Comparison of ENCODE assay signal across 8 cellular contexts in the genomic region with DNA sequence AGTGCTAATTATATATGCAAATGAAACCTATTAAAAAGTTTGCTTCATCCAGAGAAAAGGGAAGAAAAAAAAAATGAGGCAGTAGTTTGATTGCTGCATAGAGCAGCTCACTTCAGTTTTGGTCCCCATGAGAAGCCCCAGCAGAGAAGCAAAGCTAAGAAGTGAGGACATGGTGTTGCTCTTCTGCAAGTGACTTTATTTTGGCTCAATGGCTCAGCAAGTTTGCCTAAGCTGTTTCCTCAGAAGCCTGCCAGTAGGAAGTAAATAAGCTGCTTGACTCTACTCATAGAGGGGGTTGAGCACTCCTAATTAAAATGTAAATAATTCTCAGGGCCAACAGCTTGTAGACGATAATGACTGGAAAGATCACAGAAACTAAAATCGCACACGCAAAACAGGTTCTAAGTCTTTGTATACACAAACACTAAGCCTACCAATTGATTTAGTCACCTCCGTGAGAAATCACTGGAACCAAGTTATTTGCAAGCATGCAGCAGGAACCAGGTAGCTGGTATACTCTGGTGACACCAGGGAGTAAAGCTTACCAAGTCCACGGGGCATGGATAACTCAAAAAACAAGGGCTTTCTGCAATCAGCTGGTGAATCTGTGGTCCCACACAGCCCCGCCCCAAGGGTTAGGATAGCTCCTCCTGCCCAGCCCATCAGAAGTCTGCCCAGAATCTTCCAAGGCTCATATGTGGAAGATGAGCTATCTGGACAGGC. TPM values are rescaled to one million over a fixed set of nuclear protein-coding genes. Genes with fewer than 3 reads are reported as not detected.
DNase-seq lines count a peak whose midpoint lies in the region; ATAC-seq, FAIRE-seq and TF ChIP-seq lines count a peak whose summit lies in the region.

No MANE protein-coding gene starts in this region.

- no peaks in the 10 kb centered on the region for H3K27me3 ChIP-seq in GM12878 (replicated peaks in 1 of 2; ENCODE audit: control insufficient read depth in 2 of 2, insufficient read depth in 2 of 2, low read length in 1 of 2)

- no peak overlapping the region for H3K9ac ChIP-seq in GM12878 (ENCODE audit: control insufficient read depth, insufficient read depth, low read length)

- no peak for FAIRE-seq in GM12878 (lab: Jason Lieb, UNC)

- DNase-seq in Ammon's horn (ENCODE audit: low spot score) (peak; percentile 23), GM12878 (ENCODE audit: low read depth, low spot score) (no peak), HuH-7.5 (ENCODE audit: low spot score) (no peak)
- DNase-seq in natural killer cell treated with Interleukin-12 subunit alpha and Interleukin-12 subunit beta and Interleukin-15 and Interleukin-18, amount 100 ng/mL, for 72 hours (ENCODE audit: low spot score) = no peak
- no peak for DNase-seq in NK-92 treated with Interleukin-12 subunit alpha and Interleukin-12 subunit beta, amount 100 ng/mL, for 24 hours (lab: John Stamatoyannopoulos, UW)

- no peak for TF ChIP-seq POLR2A in GM12878 (IDR thresholded peaks at IDR 0.05; ENCODE audit: low read depth, low read length)

- peaks cover 0 to 3% of the 10 kb centered on the region in 2 donors for H3K27me3 Mint-ChIP-seq in natural killer cell treated with Interleukin-12 subunit alpha and Interleukin-12 subunit beta and Interleukin-15 and Interleukin-18, amount 100 ng/mL, for 72 hours

- peak overlapping the region; percentile 80 to 93 for H3K27ac Mint-ChIP-seq in natural killer cell treated with Interleukin-12 subunit alpha and Interleukin-12 subunit beta and Interleukin-15 and Interleukin-18, amount 100 ng/mL, for 72 hours

- no peak for TF ChIP-seq EP300 in GM12878 (IDR thresholded peaks at IDR 0.05; ENCODE audit: borderline replicate concordance in 1 of 2, control insufficient read depth in 1 of 2, low read depth in 2 of 2, low read length in 2 of 2)

- in situ Hi-C loops in GM12878 (cut with MboI) = no loop called here

- H3K9me3 ChIP-seq in KOPT-K1 (ENCODE audit: insufficient read depth, low read length, poor library complexity, severe bottlenecking) (no peaks in the 10 kb centered on the region), GM12878 (replicated peaks; ENCODE audit: control insufficient read depth, insufficient read depth, low read length) (no peaks in the 10 kb centered on the region)

- CTCF ChIA-PET in GM12878 (lab: Yijun Ruan, JAX) = interaction anchor here (0.7 to 1.7 kb wide), 19 partner anchors 8 to 586 kb away, joined by 3 to 7 read pairs (median 3); partner anchors contain the start of gene NABP1

- H3K4me1 Mint-ChIP-seq in natural killer cell treated with Interleukin-12 subunit alpha and Interleukin-12 subunit beta and Interleukin-15 and Interleukin-18, amount 100 ng/mL, for 72 hours (ENCODE audit: low read depth in 2 of 2) = peaks cover 46 to 54% of the 10 kb centered on the region in 2 donors

- POLR2A ChIA-PET in GM12878 (lab: Charles Lee) = interaction anchor here (0.9 to 2.6 kb wide), 5 partner anchors 14 to 39 kb away, joined by 3 to 11 read pairs (median 9); partner anchors contain the start of gene NABP1

- no TSS peak for BruUV-seq in GM12878 (replicated peaks; lab: Mats Ljungman, UMichigan)

- no peaks in the 10 kb centered on the region for H3K9me3 Mint-ChIP-seq in natural killer cell treated with Interleukin-12 subunit alpha and Interleukin-12 subunit beta and Interleukin-15 and Interleukin-18, amount 100 ng/mL, for 72 hours

- RAD21 ChIA-PET in GM12878 (lab: Charles Lee; ENCODE audit: unreplicated experiment) = interaction anchor here (0.8 to 2.2 kb wide), 13 partner anchors 9 to 71 kb away, joined by 3 to 18 read pairs (median 5); partner anchors contain the start of gene NABP1

- no peak overlapping the region for H3K4me3 ChIP-seq in GM12878

- H4K20me1 ChIP-seq in GM12878 (ENCODE audit: control insufficient read depth, insufficient read depth) = no peaks in the 10 kb centered on the region

- no peaks in the 10 kb centered on the region for H3K79me2 ChIP-seq in GM12878 (ENCODE audit: control insufficient read depth, insufficient read depth, low read length)

- H3K27ac ChIP-seq in KOPT-K1 (ENCODE audit: low read depth, low read length, poor library complexity, severe bottlenecking) (peak overlapping the region; percentile 65), GM12878 (ENCODE audit: control insufficient read depth, insufficient read depth) (no peak overlapping the region)

- no peak for TF ChIP-seq CTCF in GM12878 (IDR thresholded peaks at IDR 0.05 in 2 of 3, conservative IDR thresholded peaks at IDR 0.05 in 1 of 3; ENCODE audit: control insufficient read depth in 2 of 3, extremely low read depth in 1 of 3, insufficient read depth in 1 of 3, low read depth in 3 of 3, low read length in 3 of 3)

- TF ChIP-seq RAD21 in GM12878 (IDR thresholded peaks at IDR 0.05; ENCODE audit: insufficient read depth, low read depth, low read length) = no peak

- ATAC-seq in GM18907 (IDR thresholded peaks at IDR 0.05; ENCODE audit: unreplicated experiment) = peak; percentile 33
- peak; percentile 54 for ATAC-seq in GM12878
- peak; percentile 57 to 62 for ATAC-seq in natural killer cell treated with Interleukin-12 subunit alpha and Interleukin-12 subunit beta and Interleukin-15 and Interleukin-18, amount 100 ng/mL, for 72 hours
- ATAC-seq in GM21367 (IDR thresholded peaks at IDR 0.05; ENCODE audit: unreplicated experiment) = no peak

- WGBS in GM12878 (ENCODE audit: insufficient coverage, insufficient replicate concordance, low lambda C conversion rate, missing lambda C conversion rate) = under 1% methylated on average over 6 of the region's 6 CpGs

- H3K36me3 ChIP-seq in KOPT-K1 (ENCODE audit: insufficient read depth, low read length) (no peaks in the 10 kb centered on the region), GM12878 (ENCODE audit: control insufficient read depth in 2 of 2, insufficient read depth in 2 of 2, low read length in 1 of 2) (no peaks in the 10 kb centered on the region)

- intact Hi-C loops in GM12878 (cut with micrococcal nuclease; ENCODE audit: unreplicated experiment) = loop anchor here (2.0 to 5.0 kb wide), 2 partner anchors 39 to 53 kb away; partner anchors contain the start of gene NABP1

- H3K36me3 Mint-ChIP-seq in natural killer cell treated with Interleukin-12 subunit alpha and Interleukin-12 subunit beta and Interleukin-15 and Interleukin-18, amount 100 ng/mL, for 72 hours = no peaks in the 10 kb centered on the region

- peak overlapping the region; percentile 77 for H3K4me3 Mint-ChIP-seq in natural killer cell treated with Interleukin-12 subunit alpha and Interleukin-12 subunit beta and Interleukin-15 and Interleukin-18, amount 100 ng/mL, for 72 hours

- no peak overlapping the region; the same call in 1 of the 2 replicates for H2AFZ ChIP-seq in GM12878 (ENCODE audit: control insufficient read depth, low read depth, low read length)

- SMC1A ChIA-PET in GM12878 (lab: Charles Lee; ENCODE audit: uncharacterized antibody, unreplicated experiment) = interaction anchor here (0.9 to 15.3 kb wide), 15 partner anchors 8 to 72 kb away, joined by 3 to 136 read pairs (median 7); no protein-coding TSS in a partner anchor

- H3K4me2 ChIP-seq in GM12878 (ENCODE audit: control insufficient read depth, insufficient read depth) = peak overlapping the region; percentile 46; the same call in 1 of the 2 replicates

- peaks cover 34% of the 10 kb centered on the region for H3K4me1 ChIP-seq in GM12878 (ENCODE audit: control insufficient read depth, insufficient read depth, low read length)

TF ChIP-seq in GM12878, 131 proteins besides CTCF, POLR2A, EP300 and RAD21 (continues in another document):
- TF ChIP-seq, protein P1, sequence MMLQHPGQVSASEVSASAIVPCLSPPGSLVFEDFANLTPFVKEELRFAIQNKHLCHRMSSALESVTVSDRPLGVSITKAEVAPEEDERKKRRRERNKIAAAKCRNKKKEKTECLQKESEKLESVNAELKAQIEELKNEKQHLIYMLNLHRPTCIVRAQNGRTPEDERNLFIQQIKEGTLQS (IDR thresholded peaks at IDR 0.05; ENCODE audit: borderline replicate concordance, extremely low read depth, low read depth, low read length) = no peak
- TF ChIP-seq RELA (IDR thresholded peaks at IDR 0.05; ENCODE audit: borderline replicate concordance, partially characterized antibody) (no peak), HDAC2 (IDR thresholded peaks at IDR 0.05) (no peak), CBFB (IDR thresholded peaks at IDR 0.05; ENCODE audit: low read depth) (no peak), ZNF207 (IDR thresholded peaks at IDR 0.05; ENCODE audit: borderline replicate concordance) (no peak), SUZ12 (IDR thresholded peaks at IDR 0.05; ENCODE audit: unreplicated experiment) (no peak), RBBP5 (conservative IDR thresholded peaks at IDR 0.05) (no peak), IKZF2 (IDR thresholded peaks at IDR 0.05) (no peak)

RNA-seq across cellular contexts. Expression of gene NABP1, which starts 39.7 kb away (rescaled TPM):
- 236 and 247 TPM in 2 replicates for total RNA-seq in GM12878 (2013; cell fraction: nucleolus; rRNA removed)
- 41.5 and 47.5 TPM in 2 replicates for total RNA-seq in GM12878 (2014; rRNA removed)
- 64.3 and 65.7 TPM in 2 replicates for total RNA-seq in GM12878 (2014; rRNA removed; fragmentation: Illumina TruSeq; extraction: Trizol)
- 44.9 and 51.8 TPM in 2 replicates for total RNA-seq in GM12878 (2021)
- polyA plus RNA-seq in GM12878 (2011; ENCODE audit: low read depth) = 4.3 TPM
- 31.6 and 50.2 TPM in 2 replicates for polyA plus RNA-seq in GM12878 (2011; rRNA removed)
- polyA plus RNA-seq in GM12878 (2011; cell fraction: cytosol; rRNA removed) = 5.9 and 7.6 TPM in 2 replicates
- polyA plus RNA-seq in GM12878 (2011; cell fraction: nucleus; rRNA removed) = 65.5 and 84.2 TPM in 2 replicates
- 12.9 and 16.4 TPM in 2 replicates for polyA plus RNA-seq in GM12878 (2012)
- 36.6 and 53.7 TPM in 2 replicates for polyA plus RNA-seq in GM12878 (2014; fragmentation: Illumina TruSeq; extraction: Trizol)
- polyA plus RNA-seq in GM12878 (2014; fragmentation: Nextera tagmentation; extraction: Ambion mirVana) = 10 to 100 TPM; 22.9 to 24.1 TPM
- polyA plus RNA-seq in GM12878 (2014; rRNA removed) = 30.4 and 38.3 TPM in 2 replicates
- 10 to 100 TPM; 57.0 to 60.3 TPM for polyA plus RNA-seq in GM12878 (2016; fragmentation: Nextera tagmentation; extraction: Ambion mirVana)
- polyA minus RNA-seq in GM12878 (2011; rRNA and poly(A)+ RNA removed) = 32.7 and 34.8 TPM in 2 replicates
- polyA minus RNA-seq in GM12878 (2011; cell fraction: cytosol; rRNA and poly(A)+ RNA removed) = 11.5 and 15.8 TPM in 2 replicates
- 93.1 and 134 TPM in 2 replicates for polyA minus RNA-seq in GM12878 (2011; cell fraction: nucleus; rRNA and poly(A)+ RNA removed)
- 100 to 1,000 TPM; 125 to 138 TPM for total RNA-seq in natural killer cell treated with Interleukin-12 subunit alpha and Interleukin-12 subunit beta and Interleukin-15 and Interleukin-18, amount 100 ng/mL, for 72 hours
